ENCODE assay signal across 18 cellular contexts in genomic region chr2:173851256-173851655, GRCh38.
DNase-seq lines count a peak whose midpoint lies in the region; ATAC-seq and TF ChIP-seq lines count a peak whose summit lies in the region.
"Had no signal": no experiment of that assay in that cellular context is flagged by ENCODE, and none has a peak within 500 bp of the region (broad histone marks: within the 10 kb centered on the region; RNA-seq: fewer than 3 reads in every experiment).

No MANE protein-coding gene starts in this region.

- H3K4me3 ChIP-seq in BE2C (ENCODE audit: low read depth, low read length): no peak overlapping the region
- H3K4me3 ChIP-seq: neural progenitor cell, sigmoid colon had no signal

- DNase-seq in BE2C: peak; percentile 18
- peak; percentile 13 for DNase-seq in NCI-H2196 treated with DMSO at 0.1 percent for 48 hours (lab: John Stamatoyannopoulos, UW; ENCODE audit: unreplicated experiment)
- peak; percentile 68 for DNase-seq in cerebellum (ENCODE audit: low spot score)
- DNase-seq in omental fat pad (ENCODE audit: low spot score): no peak
- DNase-seq in activated CD4-positive, alpha-beta T cell treated with anti-CD3 and anti-CD28 coated beads, Interleukin-2, amount 50 U/mL, for 4 hours: no peak
- no peak for DNase-seq in NCI-H1092 (lab: John Stamatoyannopoulos, UW)
- no peak for DNase-seq in medulla oblongata (ENCODE audit: extremely low spot score)
- DNase-seq: AML-193; effector CD4-positive, alpha-beta T cell; NCI-H2081; NCI-H774; sigmoid colon; stimulated activated CD4-positive, alpha-beta T cell treated with anti-CD3 and anti-CD28 coated beads, Interleukin-2, amount 100 ng/mL, for 48 hours; stimulated activated CD8-positive, alpha-beta memory T cell treated with anti-CD3 and anti-CD28 coated beads, Interleukin-4, amount 100 ng/mL, for 48 hours; T1000; trophoblast cell had no signal

- peaks cover 3% of the 10 kb centered on the region for H3K4me1 ChIP-seq in BE2C
- H3K4me1 ChIP-seq: sigmoid colon had no signal

- TF ChIP-seq CTCF in BE2C (IDR thresholded peaks at IDR 0.05; ENCODE audit: low read depth, low read length) (no peak), omental fat pad (IDR thresholded peaks at IDR 0.05) (no peak)

- no peaks in the 10 kb centered on the region for H3K27me3 ChIP-seq in BE2C
- H3K27me3 ChIP-seq: neural progenitor cell, sigmoid colon had no signal

- H3K9me3 ChIP-seq in BE2C: no peaks in the 10 kb centered on the region
- H3K9me3 ChIP-seq: sigmoid colon had no signal

- ATAC-seq in omental fat pad (ENCODE audit: low FRiP score) (peak; percentile 62), GM21528 (IDR thresholded peaks at IDR 0.05; ENCODE audit: low FRiP score, unreplicated experiment) (no peak)

- no peaks in the 10 kb centered on the region for H3K36me3 ChIP-seq in BE2C
- H3K36me3 ChIP-seq: neural progenitor cell, sigmoid colon had no signal

Comparison
In these comparisons a context has a peak if more than half of its experiments do, and no peak if none do; other contexts are left out.
1. DNase-seq: peak in BE2C (single experiment), NCI-H2196 treated with DMSO at 0.1 percent for 48 hours (single experiment) and cerebellum (single experiment); none in omental fat pad (single experiment), activated CD4-positive, alpha-beta T cell treated with anti-CD3 and anti-CD28 coated beads, Interleukin-2, amount 50 U/mL, for 4 hours (0 of 2), NCI-H1092 (single experiment) and medulla oblongata (single experiment).